Comparison of ENCODE assay signal across 1 cellular context in genomic region chr1:93847811-93848288, GRCh38.
TF ChIP-seq lines count a peak whose summit lies in the region.

No MANE protein-coding gene starts in this region.

TF ChIP-seq in GM12878, 131 proteins besides CTCF, POLR2A, EP300 and RAD21 (continued from another document and continues in another):
- no peak for TF ChIP-seq WRNIP1 (IDR thresholded peaks at IDR 0.05; ENCODE audit: borderline replicate concordance, low read depth, low read length)
- TF ChIP-seq SREBF1 (IDR thresholded peaks at IDR 0.05; ENCODE audit: low read length): no peak
- no peak for TF ChIP-seq NR2C1 (IDR thresholded peaks at IDR 0.05)
- TF ChIP-seq ZNF207 (IDR thresholded peaks at IDR 0.05; ENCODE audit: borderline replicate concordance): no peak
- no peak for TF ChIP-seq RBBP5 (conservative IDR thresholded peaks at IDR 0.05)
- TF ChIP-seq ATF3 (IDR thresholded peaks at IDR 0.05; ENCODE audit: borderline replicate concordance, extremely low read depth, low read depth, low read length): no peak
- peak; percentile 16 to 31; a peak in 3 of 4 replicates for TF ChIP-seq IKZF2 (IDR thresholded peaks at IDR 0.05)
- no peak for TF ChIP-seq PML (IDR thresholded peaks at IDR 0.05; ENCODE audit: low read length)
- TF ChIP-seq, protein P1, sequence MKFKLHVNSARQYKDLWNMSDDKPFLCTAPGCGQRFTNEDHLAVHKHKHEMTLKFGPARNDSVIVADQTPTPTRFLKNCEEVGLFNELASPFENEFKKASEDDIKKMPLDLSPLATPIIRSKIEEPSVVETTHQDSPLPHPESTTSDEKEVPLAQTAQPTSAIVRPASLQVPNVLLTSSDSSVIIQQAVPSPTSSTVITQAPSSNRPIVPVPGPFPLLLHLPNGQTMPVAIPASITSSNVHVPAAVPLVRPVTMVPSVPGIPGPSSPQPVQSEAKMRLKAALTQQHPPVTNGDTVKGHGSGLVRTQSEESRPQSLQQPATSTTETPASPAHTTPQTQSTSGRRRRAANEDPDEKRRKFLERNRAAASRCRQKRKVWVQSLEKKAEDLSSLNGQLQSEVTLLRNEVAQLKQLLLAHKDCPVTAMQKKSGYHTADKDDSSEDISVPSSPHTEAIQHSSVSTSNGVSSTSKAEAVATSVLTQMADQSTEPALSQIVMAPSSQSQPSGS (IDR thresholded peaks at IDR 0.05; ENCODE audit: low read length): no peak
- no peak for TF ChIP-seq RAD51 (IDR thresholded peaks at IDR 0.05)
- no peak for TF ChIP-seq PBX3 (IDR thresholded peaks at IDR 0.05; ENCODE audit: insufficient replicate concordance, low read depth, low read length)
- TF ChIP-seq, protein P2, sequence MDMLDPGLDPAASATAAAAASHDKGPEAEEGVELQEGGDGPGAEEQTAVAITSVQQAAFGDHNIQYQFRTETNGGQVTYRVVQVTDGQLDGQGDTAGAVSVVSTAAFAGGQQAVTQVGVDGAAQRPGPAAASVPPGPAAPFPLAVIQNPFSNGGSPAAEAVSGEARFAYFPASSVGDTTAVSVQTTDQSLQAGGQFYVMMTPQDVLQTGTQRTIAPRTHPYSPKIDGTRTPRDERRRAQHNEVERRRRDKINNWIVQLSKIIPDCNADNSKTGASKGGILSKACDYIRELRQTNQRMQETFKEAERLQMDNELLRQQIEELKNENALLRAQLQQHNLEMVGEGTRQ (IDR thresholded peaks at IDR 0.05; ENCODE audit: borderline replicate concordance, low read depth, low read length): no peak
- no peak for TF ChIP-seq JUND (IDR thresholded peaks at IDR 0.05; ENCODE audit: low read depth, low read length)
- no peak for TF ChIP-seq IRF4 (IDR thresholded peaks at IDR 0.05; ENCODE audit: low read depth, low read length)
- no peak for TF ChIP-seq PAX8 (IDR thresholded peaks at IDR 0.05)
- TF ChIP-seq PRDM15 (CRISPR knock-in tag; IDR thresholded peaks at IDR 0.05): no peak
- TF ChIP-seq ATF7 (IDR thresholded peaks at IDR 0.05; ENCODE audit: low read depth): peak; percentile 25; the same call in 1 of the 2 replicates
- no peak for TF ChIP-seq ETV6 (conservative IDR thresholded peaks at IDR 0.05 in 1 of 2, IDR thresholded peaks at IDR 0.05 in 1 of 2; ENCODE audit: borderline replicate concordance in 1 of 2, low read depth in 1 of 2)
- no peak for TF ChIP-seq SMAD5 (IDR thresholded peaks at IDR 0.05; ENCODE audit: low read depth)
- TF ChIP-seq GATAD2B (conservative IDR thresholded peaks at IDR 0.05; ENCODE audit: low read depth): 0 out of 2 replicates have a peak, but pooled peaks have one; percentile 3
- no peak for TF ChIP-seq RFX5 (IDR thresholded peaks at IDR 0.05; ENCODE audit: low read depth, low read length)
- peak; percentile 14; the same call in 1 of the 2 replicates for TF ChIP-seq BCL11A (IDR thresholded peaks at IDR 0.05; ENCODE audit: low read depth, low read length)
- no peak for TF ChIP-seq ZNF274 (IDR thresholded peaks at IDR 0.05; ENCODE audit: insufficient read depth, insufficient read length)
- TF ChIP-seq NRF1 (conservative IDR thresholded peaks at IDR 0.05; ENCODE audit: low read depth, low read length): no peak
- TF ChIP-seq SIN3A (IDR thresholded peaks at IDR 0.05; ENCODE audit: low read depth, low read length): no peak
- no peak for TF ChIP-seq CHD2 (IDR thresholded peaks at IDR 0.05; ENCODE audit: borderline replicate concordance, low read depth, low read length)
- peak; percentile 35 for TF ChIP-seq IKZF1 (conservative IDR thresholded peaks at IDR 0.05)
- TF ChIP-seq TCF7 (IDR thresholded peaks at IDR 0.05; ENCODE audit: borderline replicate concordance): no peak
- no peak for TF ChIP-seq MTA2 (IDR thresholded peaks at IDR 0.05; ENCODE audit: low read depth)
- TF ChIP-seq SMARCA5 (IDR thresholded peaks at IDR 0.05): no peak; the same call in 1 of the 2 replicates
- TF ChIP-seq BHLHE40 (IDR thresholded peaks at IDR 0.05; ENCODE audit: borderline replicate concordance in 1 of 2, low read depth in 2 of 2, low read length in 1 of 2): peak in 1 of 2 experiments; percentile 22; a peak in 1 of 4 replicates
- TF ChIP-seq MYB (IDR thresholded peaks at IDR 0.05; ENCODE audit: borderline replicate concordance, low read depth, low read length): no peak
- TF ChIP-seq POLR2AphosphoS5 (IDR thresholded peaks at IDR 0.05; ENCODE audit: low read length): no peak
- TF ChIP-seq ZNF217 (IDR thresholded peaks at IDR 0.05): peak; percentile 24; the same call in 1 of the 2 replicates
- no peak for TF ChIP-seq USF1 (IDR thresholded peaks at IDR 0.05; ENCODE audit: borderline replicate concordance, extremely low read length, insufficient read depth, low read depth, low read length)
- TF ChIP-seq ZBTB11 (CRISPR knock-in tag; IDR thresholded peaks at IDR 0.05): no peak
- TF ChIP-seq, protein P3, sequence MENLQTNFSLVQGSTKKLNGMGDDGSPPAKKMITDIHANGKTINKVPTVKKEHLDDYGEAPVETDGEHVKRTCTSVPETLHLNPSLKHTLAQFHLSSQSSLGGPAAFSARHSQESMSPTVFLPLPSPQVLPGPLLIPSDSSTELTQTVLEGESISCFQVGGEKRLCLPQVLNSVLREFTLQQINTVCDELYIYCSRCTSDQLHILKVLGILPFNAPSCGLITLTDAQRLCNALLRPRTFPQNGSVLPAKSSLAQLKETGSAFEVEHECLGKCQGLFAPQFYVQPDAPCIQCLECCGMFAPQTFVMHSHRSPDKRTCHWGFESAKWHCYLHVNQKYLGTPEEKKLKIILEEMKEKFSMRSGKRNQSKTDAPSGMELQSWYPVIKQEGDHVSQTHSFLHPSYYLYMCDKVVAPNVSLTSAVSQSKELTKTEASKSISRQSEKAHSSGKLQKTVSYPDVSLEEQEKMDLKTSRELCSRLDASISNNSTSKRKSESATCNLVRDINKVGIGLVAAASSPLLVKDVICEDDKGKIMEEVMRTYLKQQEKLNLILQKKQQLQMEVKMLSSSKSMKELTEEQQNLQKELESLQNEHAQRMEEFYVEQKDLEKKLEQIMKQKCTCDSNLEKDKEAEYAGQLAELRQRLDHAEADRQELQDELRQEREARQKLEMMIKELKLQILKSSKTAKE (IDR thresholded peaks at IDR 0.05; ENCODE audit: low read depth, poor library complexity, severe bottlenecking): peak; percentile 13
- TF ChIP-seq MTA3 (IDR thresholded peaks at IDR 0.05; ENCODE audit: borderline replicate concordance, low read length): no peak
- TF ChIP-seq LARP7 (IDR thresholded peaks at IDR 0.05): no peak; the same call in 1 of the 2 replicates
- TF ChIP-seq IRF5 (IDR thresholded peaks at IDR 0.05; ENCODE audit: borderline replicate concordance): no peak
- no peak for TF ChIP-seq BMI1 (IDR thresholded peaks at IDR 0.05; ENCODE audit: borderline replicate concordance)
- TF ChIP-seq FOS (IDR thresholded peaks at IDR 0.05; ENCODE audit: borderline replicate concordance, extremely low read depth, insufficient read length): no peak
- TF ChIP-seq RELB (IDR thresholded peaks at IDR 0.05; ENCODE audit: low read depth): no peak
- TF ChIP-seq ESRRA (IDR thresholded peaks at IDR 0.05; ENCODE audit: low read length): no peak
- peak in 1 of 2 experiments; percentile 72; a peak in 2 of 3 replicates for TF ChIP-seq EGR1 (IDR thresholded peaks at IDR 0.05; ENCODE audit: borderline replicate concordance in 1 of 2, low read depth in 2 of 2, low read length in 2 of 2)
- no peak for TF ChIP-seq HCFC1 (IDR thresholded peaks at IDR 0.05; ENCODE audit: low read length)
- TF ChIP-seq TARDBP (IDR thresholded peaks at IDR 0.05; ENCODE audit: borderline replicate concordance): no peak
- TF ChIP-seq CHD4 (IDR thresholded peaks at IDR 0.05): no peak
- no peak for TF ChIP-seq FOXM1 (IDR thresholded peaks at IDR 0.05; ENCODE audit: low read depth, low read length)
- TF ChIP-seq EZH2 (IDR thresholded peaks at IDR 0.05; ENCODE audit: borderline replicate concordance, control insufficient read depth, low read depth, low read length): no peak
- TF ChIP-seq YBX1 (IDR thresholded peaks at IDR 0.05): no peak
- no peak for TF ChIP-seq FOXK2 (IDR thresholded peaks at IDR 0.05)
